In genomic region chr3:64340636-64341240, GRCh38 we compare ENCODE assay signal across 14 cellular contexts.
DNase-seq lines count a peak whose midpoint lies in the region; ATAC-seq, FAIRE-seq and TF ChIP-seq lines count a peak whose summit lies in the region.
"Had no signal": no experiment of that assay in that cellular context is flagged by ENCODE, and none has a peak within 500 bp of the region (broad histone marks: within the 10 kb centered on the region; RNA-seq: fewer than 3 reads in every experiment).

No MANE protein-coding gene starts in this region.

- no peak overlapping the region for H3K4me3 Mint-ChIP-seq in brain

- peaks cover 12 to 25% of the 10 kb centered on the region in 2 donors for H3K4me1 ChIP-seq in kidney (ENCODE audit: control insufficient read depth in 1 of 2, insufficient read depth in 1 of 2, low read depth in 1 of 2, low read length in 2 of 2)
- H3K4me1 ChIP-seq in stomach, result peaks cover 9 to 39% (median 27%) of the 10 kb centered on the region in 4 donors

- 63 to 76% (median 70%) methylated on average over 15 of the region's 15 CpGs for WGBS in stomach, 5 donors

- no peak for TF ChIP-seq EP300 in stomach (IDR thresholded peaks at IDR 0.05)

- no peak overlapping the region for H3K4me3 ChIP-seq in kidney (ENCODE audit: low read length in 2 of 2)
- no peak overlapping the region for H3K4me3 ChIP-seq in stomach

- H3K9me3 Mint-ChIP-seq in brain, result peaks cover 0 to 14% (median 4%) of the 10 kb centered on the region in 5 experiments
- H3K9me3 Mint-ChIP-seq: activated naive CD4-positive, alpha-beta T cell treated with anti-CD3 and anti-CD28 coated beads, Interleukin-2, amount 50 U/mL, for 72 hours had no signal

- FAIRE-seq in kidney (lab: Jason Lieb, UNC), result no peak
- FAIRE-seq: D721Med had no signal

- peak; percentile 91 for DNase-seq in HCEC 1CT
- DNase-seq in kidney, result no peak
- no peak for DNase-seq in stomach
- no peak for DNase-seq in GM13977 (ENCODE audit: low spot score)
- DNase-seq in RWPE1 (ENCODE audit: low spot score), result no peak
- DNase-seq: activated CD8-positive, alpha-beta memory T cell treated with anti-CD3 and anti-CD28 coated beads for 24 hours; NCI-H1930; nucleus accumbens; T-helper 2 cell had no signal

- intact Hi-C loops in kidney (cut with DNase I), result no loop called here
- intact Hi-C loops in stomach (cut with DNase I; ENCODE audit: low total_unique reads), result no loop called here

- H3K9ac ChIP-seq in kidney (ENCODE audit: low read length in 2 of 2), result no peak overlapping the region

- H3K36me3 ChIP-seq in kidney (ENCODE audit: control insufficient read depth in 1 of 2, insufficient read depth in 2 of 2, low read length in 2 of 2) (no peaks in the 10 kb centered on the region), stomach (no peaks in the 10 kb centered on the region)

- ATAC-seq in HG03139 (IDR thresholded peaks at IDR 0.05; ENCODE audit: unreplicated experiment), result no peak
- no peak for ATAC-seq in GM19395 (IDR thresholded peaks at IDR 0.05; ENCODE audit: unreplicated experiment)
- ATAC-seq: activated naive CD4-positive, alpha-beta T cell treated with anti-CD3 and anti-CD28 coated beads, Interleukin-2, amount 50 U/mL, for 72 hours had no signal

- H3K27ac Mint-ChIP-seq in brain, result peak overlapping the region in 4 of 5 experiments; percentile 6 to 80 (median 40)
- H3K27ac Mint-ChIP-seq: activated naive CD4-positive, alpha-beta T cell treated with anti-CD3 and anti-CD28 coated beads, Interleukin-2, amount 50 U/mL, for 72 hours had no signal

- H3K36me3 Mint-ChIP-seq in brain, result no peaks in the 10 kb centered on the region

- in situ Hi-C loops in GM13977 (cut with MboI; ENCODE audit: low pct_unique_long_range_greater_than_20kb, low sequenced_read_pairs, unreplicated experiment), result no loop called here

- H3K9me3 ChIP-seq in kidney (ENCODE audit: control insufficient read depth in 1 of 2, low read length in 2 of 2) (no peaks in the 10 kb centered on the region), stomach (no peaks in the 10 kb centered on the region)

- POLR2A ChIA-PET in RWPE1 (lab: Yijun Ruan, JAX; ENCODE audit: low non-redundant PET), result no interaction called here

- peaks cover 7% of the 10 kb centered on the region for H3K27me3 Mint-ChIP-seq in brain

- H3K27me3 ChIP-seq in stomach, result no peaks in the 10 kb centered on the region

- H3K27ac ChIP-seq in kidney (ENCODE audit: low read depth in 2 of 2, low read length in 2 of 2) (peak overlapping the region; percentile 8 to 71), stomach (peak overlapping the region in 4 of 5 donors; percentile 52 to 79 (median 68)), RWPE1 (no peak overlapping the region)

- no peak for TF ChIP-seq POLR2A in stomach (IDR thresholded peaks at IDR 0.05)

- TF ChIP-seq CTCF in brain (conservative IDR thresholded peaks at IDR 0.05), result no peak
- TF ChIP-seq CTCF in kidney (IDR thresholded peaks at IDR 0.05; ENCODE audit: borderline replicate concordance, extremely low read depth, insufficient read depth), result no peak
- TF ChIP-seq CTCF in stomach (IDR thresholded peaks at IDR 0.05), result no peak
- no peak for TF ChIP-seq CTCF in GM13977 (IDR thresholded peaks at IDR 0.05; ENCODE audit: extremely low read depth, insufficient read depth, missing control alignments)
- no peak for TF ChIP-seq CTCF in RWPE1 (conservative IDR thresholded peaks at IDR 0.05; ENCODE audit: low read depth)

- CTCF ChIA-PET in RWPE1 (lab: Yijun Ruan, JAX), result no interaction called here

- H3K4me1 Mint-ChIP-seq in brain, result peaks cover 55% of the 10 kb centered on the region
